ENCODE assay signal across 10 cellular contexts in the genomic region with DNA sequence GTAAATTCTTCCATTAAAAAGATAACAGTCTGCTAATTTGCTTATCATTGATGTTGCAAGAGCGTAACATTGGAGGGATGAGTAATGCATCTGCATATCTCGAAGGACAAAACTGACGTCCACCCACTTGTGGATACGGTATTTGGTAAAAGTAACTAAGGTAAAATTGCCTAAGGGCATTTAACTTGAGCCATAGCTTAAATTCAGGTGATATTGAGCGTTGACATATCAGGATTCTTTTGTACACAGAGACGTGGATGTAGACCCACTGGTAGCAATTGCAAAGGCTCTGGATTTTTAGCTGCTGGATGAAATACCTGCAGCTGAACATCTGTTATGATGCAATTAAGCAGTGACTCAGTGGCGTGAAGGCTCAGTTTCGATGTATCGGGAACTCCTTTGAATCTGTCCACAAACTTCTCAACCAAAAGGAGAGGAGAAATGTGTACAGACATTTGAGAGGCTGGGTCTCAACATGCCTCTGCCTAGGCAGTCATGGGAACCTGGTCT.
DNase-seq lines count a peak whose midpoint lies in the region; ATAC-seq, FAIRE-seq and TF ChIP-seq lines count a peak whose summit lies in the region.
"Had no signal": no experiment of that assay in that cellular context is flagged by ENCODE, and none has a peak within 500 bp of the region (broad histone marks: within the 10 kb centered on the region; RNA-seq: fewer than 3 reads in every experiment).

No MANE protein-coding gene starts in this region.

- no peaks in the 10 kb centered on the region for H3K27me3 ChIP-seq in left ventricle myocardium inferior (ENCODE audit: low read depth)
- H3K27me3 ChIP-seq in uterus: no peaks in the 10 kb centered on the region
- H3K27me3 ChIP-seq: pancreas had no signal

- intact Hi-C loops in left ventricle myocardium inferior (cut with micrococcal nuclease): no loop called here
- intact Hi-C loops in left ventricle myocardium superior (cut with micrococcal nuclease): no loop called here
- intact Hi-C loops in kidney (cut with DNase I): no loop called here
- intact Hi-C loops in uterus (cut with DNase I; ENCODE audit: low total_unique reads): no loop called here

- H3K4me1 ChIP-seq in left ventricle myocardium inferior (peaks cover 100% of the 10 kb centered on the region), kidney (ENCODE audit: control insufficient read depth in 1 of 2, insufficient read depth in 1 of 2, low read depth in 1 of 2, low read length in 2 of 2) (peaks cover 79 to 89% of the 10 kb centered on the region in 2 donors), uterus (peaks cover 6 to 21% of the 10 kb centered on the region in 2 donors)

- no peaks in the 10 kb centered on the region for H3K9me3 Mint-ChIP-seq in activated naive CD4-positive, alpha-beta T cell treated with anti-CD3 and anti-CD28 coated beads, Interleukin-2, amount 10 ng/mL, durations not matched to agents 7 days and 5 days

- CTCF ChIA-PET in activated naive CD4-positive, alpha-beta T cell treated with anti-CD3 and anti-CD28 coated beads, Interleukin-2, amount 10 ng/mL, durations not matched to agents 7 days and 5 days (lab: Charles Lee): interaction anchor here (0.9 to 2.9 kb wide), 8 partner anchors 10 to 129 kb away, joined by 3 to 18 read pairs (median 4); no protein-coding TSS in a partner anchor

- no peak overlapping the region for H3K9ac ChIP-seq in kidney (ENCODE audit: low read length in 2 of 2)

- peak overlapping the region; percentile 5 for H3K4me3 Mint-ChIP-seq in activated naive CD4-positive, alpha-beta T cell treated with anti-CD3 and anti-CD28 coated beads, Interleukin-2, amount 10 ng/mL, durations not matched to agents 7 days and 5 days

- no peak overlapping the region for H3K4me3 ChIP-seq in left ventricle myocardium inferior
- no peak overlapping the region for H3K4me3 ChIP-seq in kidney (ENCODE audit: low read length in 2 of 2)
- H3K4me3 ChIP-seq in uterus: no peak overlapping the region
- H3K4me3 ChIP-seq: pancreas had no signal

- ATAC-seq in left ventricle myocardium superior (no peak), HG02571 (IDR thresholded peaks at IDR 0.05; ENCODE audit: unreplicated experiment) (no peak)
- ATAC-seq: pancreas had no signal

- TF ChIP-seq POLR2A in uterus (IDR thresholded peaks at IDR 0.05): no peak

- FAIRE-seq in kidney (lab: Jason Lieb, UNC): no peak
- FAIRE-seq: pancreas had no signal

- TF ChIP-seq CTCF in left ventricle myocardium inferior (IDR thresholded peaks at IDR 0.05; ENCODE audit: borderline replicate concordance) (no peak), kidney (IDR thresholded peaks at IDR 0.05; ENCODE audit: borderline replicate concordance, extremely low read depth, insufficient read depth) (no peak), uterus (IDR thresholded peaks at IDR 0.05) (no peak)

- peak overlapping the region; percentile 94 for H3K27ac Mint-ChIP-seq in activated naive CD4-positive, alpha-beta T cell treated with anti-CD3 and anti-CD28 coated beads, Interleukin-2, amount 10 ng/mL, durations not matched to agents 7 days and 5 days

- no peaks in the 10 kb centered on the region for H3K9me3 ChIP-seq in left ventricle myocardium inferior (replicated peaks)
- H3K9me3 ChIP-seq in kidney (ENCODE audit: control insufficient read depth in 1 of 2, low read length in 2 of 2): no peaks in the 10 kb centered on the region
- H3K9me3 ChIP-seq in uterus: no peaks in the 10 kb centered on the region
- H3K9me3 ChIP-seq: pancreas had no signal

- H3K4me1 Mint-ChIP-seq in activated naive CD4-positive, alpha-beta T cell treated with anti-CD3 and anti-CD28 coated beads, Interleukin-2, amount 10 ng/mL, durations not matched to agents 7 days and 5 days: peaks cover 99% of the 10 kb centered on the region

- H3K36me3 Mint-ChIP-seq in activated naive CD4-positive, alpha-beta T cell treated with anti-CD3 and anti-CD28 coated beads, Interleukin-2, amount 10 ng/mL, durations not matched to agents 7 days and 5 days: peaks cover 47% of the 10 kb centered on the region

- H3K27me3 Mint-ChIP-seq in activated naive CD4-positive, alpha-beta T cell treated with anti-CD3 and anti-CD28 coated beads, Interleukin-2, amount 10 ng/mL, durations not matched to agents 7 days and 5 days: no peaks in the 10 kb centered on the region

- H3K36me3 ChIP-seq in left ventricle myocardium inferior (no peaks in the 10 kb centered on the region), kidney (ENCODE audit: control insufficient read depth in 1 of 2, insufficient read depth in 2 of 2, low read length in 2 of 2) (no peaks in the 10 kb centered on the region), uterus (no peaks in the 10 kb centered on the region)
- H3K36me3 ChIP-seq: pancreas had no signal

- DNase-seq in left ventricle myocardium inferior: no peak
- DNase-seq in left ventricle myocardium superior: no peak
- no peak for DNase-seq in activated naive CD4-positive, alpha-beta T cell treated with anti-CD3 and anti-CD28 coated beads, Interleukin-2, amount 10 ng/mL, durations not matched to agents 7 days and 5 days
- DNase-seq in kidney: no peak
- DNase-seq in uterus: no peak
- DNase-seq in H4 (ENCODE audit: low spot score): no peak
- DNase-seq in NCI-H446 (lab: John Stamatoyannopoulos, UW): no peak
- DNase-seq: NCI-H526, pancreas had no signal

- H3K27ac ChIP-seq in left ventricle myocardium inferior (replicated peaks) (peak overlapping the region; percentile 75), kidney (ENCODE audit: low read depth in 2 of 2, low read length in 2 of 2) (peak overlapping the region; percentile 7 to 94), uterus (peak overlapping the region; percentile 76 to 85)
